ENCODE assay signal across 20 cellular contexts in genomic region chr3:165759041-165759440, GRCh38.
DNase-seq lines count a peak whose midpoint lies in the region; TF ChIP-seq lines count a peak whose summit lies in the region.
"Had no signal": no experiment of that assay in that cellular context is flagged by ENCODE, and none has a peak within 500 bp of the region (broad histone marks: within the 10 kb centered on the region; RNA-seq: fewer than 3 reads in every experiment).

No MANE protein-coding gene starts in this region.

- H3K4me3 Mint-ChIP-seq in neural progenitor cell (no peak overlapping the region), nephron progenitor cell (no peak overlapping the region)
- H3K4me3 Mint-ChIP-seq: B cell; CD4-positive, alpha-beta T cell; CD8-positive, alpha-beta T cell had no signal

- H3K4me3 ChIP-seq in KMS-11 (IDR thresholded peaks at IDR 0.05; ENCODE audit: insufficient read depth, low read depth, low read length) (no peak overlapping the region), OCI-LY3 (ENCODE audit: low read length) (no peak overlapping the region), SU-DHL-6 (ENCODE audit: insufficient read depth, low read length, poor library complexity, severe bottlenecking) (no peak overlapping the region), neural progenitor cell (no peak overlapping the region), HAP-1 (no peak overlapping the region), vagina (no peak overlapping the region)
- H3K4me3 ChIP-seq: A549; BLaER1 treated with 17β-estradiol and CSF1 and Interleukin-3, amounts not matched to agents 10 nM and 100 nM had no signal

- no peaks in the 10 kb centered on the region for H3F3A ChIP-seq in SU-DHL-6 (ENCODE audit: insufficient read depth)
- H3F3A ChIP-seq in neural progenitor cell (ENCODE audit: low read depth), result no peaks in the 10 kb centered on the region

- H3K9me3 ChIP-seq in OCI-LY3 (ENCODE audit: insufficient read depth, low read length) (no peaks in the 10 kb centered on the region), SU-DHL-6 (ENCODE audit: insufficient read depth, low read length) (no peaks in the 10 kb centered on the region), neural progenitor cell (ENCODE audit: low read depth) (no peaks in the 10 kb centered on the region), HAP-1 (no peaks in the 10 kb centered on the region), vagina (no peaks in the 10 kb centered on the region)
- H3K9me3 ChIP-seq: A549; BLaER1 treated with 17β-estradiol and CSF1 and Interleukin-3, amounts not matched to agents 10 nM and 100 nM; Caco-2 had no signal

- no peaks in the 10 kb centered on the region for H3K9me3 Mint-ChIP-seq in neural progenitor cell
- H3K9me3 Mint-ChIP-seq in nephron progenitor cell, result no peaks in the 10 kb centered on the region

- H3K79me2 ChIP-seq in KMS-11 (ENCODE audit: insufficient read depth, low read depth) (no peaks in the 10 kb centered on the region), OCI-LY3 (ENCODE audit: low read length) (no peaks in the 10 kb centered on the region), SU-DHL-6 (ENCODE audit: insufficient read depth, low read length) (no peaks in the 10 kb centered on the region), neural progenitor cell (ENCODE audit: low read depth) (no peaks in the 10 kb centered on the region)

- H3K36me3 Mint-ChIP-seq in neural progenitor cell (no peaks in the 10 kb centered on the region), nephron progenitor cell (ENCODE audit: low read depth) (no peaks in the 10 kb centered on the region)
- H3K36me3 Mint-ChIP-seq: CD8-positive, alpha-beta T cell had no signal

- H2AFZ ChIP-seq in KMS-11 (ENCODE audit: low read depth) (peak overlapping the region; percentile 8; the same call in 1 of the 2 replicates), OCI-LY3 (ENCODE audit: low read depth, low read length) (peak overlapping the region; percentile 62), SU-DHL-6 (ENCODE audit: low read depth, low read length, severe bottlenecking) (peak overlapping the region; percentile 68), neural progenitor cell (replicated peaks) (peak overlapping the region; percentile 52)

- H3K9ac ChIP-seq in KMS-11 (peak overlapping the region; percentile 15; the same call in 1 of the 2 replicates), OCI-LY3 (ENCODE audit: low read length) (no peak overlapping the region), SU-DHL-6 (ENCODE audit: low read length) (no peak overlapping the region), neural progenitor cell (no peak overlapping the region)
- H3K9ac ChIP-seq: BLaER1 treated with 17β-estradiol and CSF1 and Interleukin-3, amounts not matched to agents 10 nM and 100 nM had no signal

- no peak for TF ChIP-seq CTCF in KMS-11 (conservative IDR thresholded peaks at IDR 0.05; ENCODE audit: low read depth, low read length)
- no peak for TF ChIP-seq CTCF in OCI-LY3 (IDR thresholded peaks at IDR 0.05; ENCODE audit: low read depth, low read length)
- TF ChIP-seq CTCF in SU-DHL-6 (IDR thresholded peaks at IDR 0.05; ENCODE audit: insufficient read depth, low read length, poor library complexity, severe bottlenecking), result no peak
- TF ChIP-seq CTCF in neural progenitor cell (IDR thresholded peaks at IDR 0.05), result no peak
- no peak for TF ChIP-seq CTCF in nephron progenitor cell (IDR thresholded peaks at IDR 0.05)
- TF ChIP-seq CTCF in vagina (IDR thresholded peaks at IDR 0.05), result no peak

- H3K27ac ChIP-seq in KMS-11, result peak overlapping the region; percentile 67
- no peak overlapping the region for H3K27ac ChIP-seq in OCI-LY3 (ENCODE audit: low read length)
- H3K27ac ChIP-seq in SU-DHL-6 (ENCODE audit: low read depth, low read length), result no peak overlapping the region
- H3K27ac ChIP-seq in neural progenitor cell, result no peak overlapping the region
- H3K27ac ChIP-seq in vagina, result no peak overlapping the region
- H3K27ac ChIP-seq: 22Rv1; A549; BLaER1 treated with 17β-estradiol and CSF1 and Interleukin-3, amounts not matched to agents 10 nM and 100 nM; C4-2B had no signal

- in situ Hi-C loops in HAP-1 (cut with MboI; ENCODE audit: low sequenced_read_pairs), result no loop called here

- intact Hi-C loops in vagina (cut with DNase I), result no loop called here

- H3K27me3 ChIP-seq in KMS-11 (ENCODE audit: insufficient read depth, low read depth), result no peaks in the 10 kb centered on the region
- no peaks in the 10 kb centered on the region for H3K27me3 ChIP-seq in OCI-LY3 (ENCODE audit: low read depth, low read length)
- H3K27me3 ChIP-seq in SU-DHL-6 (ENCODE audit: low read length), result no peaks in the 10 kb centered on the region
- H3K27me3 ChIP-seq in neural progenitor cell, result no peaks in the 10 kb centered on the region
- no peaks in the 10 kb centered on the region for H3K27me3 ChIP-seq in HAP-1 (ENCODE audit: low read depth)
- H3K27me3 ChIP-seq in vagina, result no peaks in the 10 kb centered on the region
- H3K27me3 ChIP-seq: BLaER1 treated with 17β-estradiol and CSF1 and Interleukin-3, amounts not matched to agents 10 nM and 100 nM had no signal

- H3K9me2 ChIP-seq in SU-DHL-6 (replicated peaks; ENCODE audit: insufficient read depth, low read length), result no peaks in the 10 kb centered on the region

- DNase-seq in neural progenitor cell (ENCODE audit: low spot score) (no peak), nephron progenitor cell (no peak), RKO (ENCODE audit: low spot score) (no peak), HAP-1 (ENCODE audit: low spot score in 2 of 2) (no peak), vagina (ENCODE audit: extremely low spot score in 2 of 2) (no peak)
- DNase-seq: AML-193; Caco-2; Calu3; CD4-positive, alpha-beta T cell; CD8-positive, alpha-beta T cell; DMS79 treated with DMSO at 0.1 percent for 48 hours; GF-D8 had no signal

- H3K4me1 ChIP-seq in KMS-11 (ENCODE audit: low read depth, poor library complexity, severe bottlenecking) (peaks cover 75% of the 10 kb centered on the region), OCI-LY3 (ENCODE audit: low read length) (peaks cover 4% of the 10 kb centered on the region), neural progenitor cell (no peaks in the 10 kb centered on the region), HAP-1 (peaks cover 15% of the 10 kb centered on the region), vagina (no peaks in the 10 kb centered on the region)
- H3K4me1 ChIP-seq: A549, Caco-2 had no signal

- H3K4me1 Mint-ChIP-seq in neural progenitor cell, result no peaks in the 10 kb centered on the region
- peaks cover 5% of the 10 kb centered on the region for H3K4me1 Mint-ChIP-seq in nephron progenitor cell
- H3K4me1 Mint-ChIP-seq: B cell had no signal

- H4K20me1 ChIP-seq in KMS-11 (ENCODE audit: insufficient read depth) (no peaks in the 10 kb centered on the region), OCI-LY3 (ENCODE audit: insufficient read depth, low read length) (no peaks in the 10 kb centered on the region), SU-DHL-6 (ENCODE audit: low read depth, low read length) (no peaks in the 10 kb centered on the region), neural progenitor cell (ENCODE audit: low read depth) (no peaks in the 10 kb centered on the region)
- H4K20me1 ChIP-seq: BLaER1 treated with 17β-estradiol and CSF1 and Interleukin-3, amounts not matched to agents 10 nM and 100 nM had no signal

- H3K36me3 ChIP-seq in KMS-11 (ENCODE audit: insufficient read depth), result no peaks in the 10 kb centered on the region
- no peaks in the 10 kb centered on the region for H3K36me3 ChIP-seq in OCI-LY3 (replicated peaks; ENCODE audit: low read depth, low read length)
- 0 out of 2 replicates have a peak, but pooled peaks cover 3% of the 10 kb centered on the region for H3K36me3 ChIP-seq in SU-DHL-6 (ENCODE audit: low read length)
- no peaks in the 10 kb centered on the region for H3K36me3 ChIP-seq in neural progenitor cell
- H3K36me3 ChIP-seq in HAP-1 (replicated peaks), result no peaks in the 10 kb centered on the region
- no peaks in the 10 kb centered on the region for H3K36me3 ChIP-seq in vagina
- H3K36me3 ChIP-seq: BLaER1 treated with 17β-estradiol and CSF1 and Interleukin-3, amounts not matched to agents 10 nM and 100 nM had no signal

- H3K4me2 ChIP-seq in KMS-11, result peak overlapping the region; percentile 80
- peak overlapping the region; percentile 10; the same call in 1 of the 2 replicates for H3K4me2 ChIP-seq in OCI-LY3 (ENCODE audit: low read length)
- no peak overlapping the region for H3K4me2 ChIP-seq in SU-DHL-6 (ENCODE audit: low read depth, low read length, poor library complexity, severe bottlenecking)
- no peak overlapping the region for H3K4me2 ChIP-seq in neural progenitor cell
- H3K4me2 ChIP-seq: A549; BLaER1 treated with 17β-estradiol and CSF1 and Interleukin-3, amounts not matched to agents 10 nM and 100 nM had no signal

- H3K27me3 Mint-ChIP-seq in neural progenitor cell (ENCODE audit: insufficient read depth, low read depth) (no peaks in the 10 kb centered on the region), nephron progenitor cell (ENCODE audit: low read depth, poor library complexity) (no peaks in the 10 kb centered on the region)
- H3K27me3 Mint-ChIP-seq: B cell; CD4-positive, alpha-beta T cell had no signal

- H3K27ac Mint-ChIP-seq in neural progenitor cell (no peak overlapping the region), nephron progenitor cell (no peak overlapping the region)
- H3K27ac Mint-ChIP-seq: B cell; CD4-positive, alpha-beta T cell; CD8-positive, alpha-beta T cell had no signal

- no peak for TF ChIP-seq POLR2A in vagina (IDR thresholded peaks at IDR 0.05)

Comparison
In these comparisons a context has a peak if more than half of its experiments do, and no peak if none do; other contexts are left out.
1. H2AFZ ChIP-seq: peak in every context shown above with its lines; median percentile 68 in SU-DHL-6; 62 in OCI-LY3; 52 in neural progenitor cell; 8 in KMS-11.
2. H3K4me2 ChIP-seq: peak in KMS-11 (single experiment) and OCI-LY3 (single experiment); none in SU-DHL-6 (single experiment) and neural progenitor cell (single experiment).